ENCODE assay signal across 16 cellular contexts in genomic region chr20:4681971-4682370, GRCh38. TPM values are rescaled to one million over a fixed set of nuclear protein-coding genes. Genes with fewer than 3 reads are reported as not detected.
DNase-seq lines count a peak whose midpoint lies in the region; ATAC-seq, FAIRE-seq and TF ChIP-seq lines count a peak whose summit lies in the region.
"Had no signal": no experiment of that assay in that cellular context is flagged by ENCODE, and none has a peak within 500 bp of the region (broad histone marks: within the 10 kb centered on the region; RNA-seq: fewer than 3 reads in every experiment).

No MANE protein-coding gene starts in this region.

- H3K27me3 Mint-ChIP-seq in astrocyte (ENCODE audit: low read depth, unreplicated experiment) = peaks cover 38% of the 10 kb centered on the region

- intact Hi-C loops in heart left ventricle (cut with DNase I) (no loop called here), Right ventricle myocardium inferior (cut with DNase I) (no loop called here), vagina (cut with DNase I) (no loop called here), sciatic nerve (cut with DNase I) (no loop called here)

- H3K9ac ChIP-seq in astrocyte (ENCODE audit: low read length) = no peak overlapping the region

- no peak overlapping the region for H2AFZ ChIP-seq in astrocyte (ENCODE audit: low read depth, low read length)

- peaks cover 2% of the 10 kb centered on the region for H3K79me2 ChIP-seq in astrocyte (ENCODE audit: insufficient read depth, low read length)

- peaks cover 10% of the 10 kb centered on the region for H3K4me1 Mint-ChIP-seq in astrocyte (ENCODE audit: low read depth, unreplicated experiment)

- no peaks in the 10 kb centered on the region for H3K9me3 Mint-ChIP-seq in astrocyte (ENCODE audit: unreplicated experiment)
- H3K9me3 Mint-ChIP-seq: nephron progenitor cell had no signal

- H3K27me3 ChIP-seq in heart left ventricle (no peaks in the 10 kb centered on the region), astrocyte (ENCODE audit: insufficient read depth, low read length) (peaks cover 2% of the 10 kb centered on the region), vagina (no peaks in the 10 kb centered on the region)

- DNase-seq in heart left ventricle (no peak), Right ventricle myocardium inferior (ENCODE audit: missing footprints) (no peak), astrocyte (ENCODE audit: low read depth) (peak; percentile 34), foreskin fibroblast (peak; percentile 70 to 85), vagina (ENCODE audit: extremely low spot score in 2 of 2) (no peak), sciatic nerve (ENCODE audit: low spot score) (no peak), ecto neural progenitor cell (ENCODE audit: low spot score) (no peak), NCI-H748 (lab: John Stamatoyannopoulos, UW; ENCODE audit: unreplicated experiment) (no peak)
- DNase-seq: AML-193, amniotic stem cell, DMS79, NCI-H187, nephron progenitor cell, SIG-M5 had no signal

- no peak for ATAC-seq in heart left ventricle
- ATAC-seq in Right ventricle myocardium inferior = no peak
- no peak for ATAC-seq in sciatic nerve
- ATAC-seq: esophagus mucosa had no signal

- TF ChIP-seq CTCF in heart left ventricle (IDR thresholded peaks at IDR 0.05) (no peak), astrocyte (IDR thresholded peaks at IDR 0.05; ENCODE audit: insufficient read depth, low read depth, low read length) (no peak), foreskin fibroblast (IDR thresholded peaks at IDR 0.05; ENCODE audit: low read depth, low read length) (no peak), vagina (IDR thresholded peaks at IDR 0.05) (no peak)

- no peak overlapping the region for H3K27ac Mint-ChIP-seq in astrocyte (ENCODE audit: unreplicated experiment)
- H3K27ac Mint-ChIP-seq: nephron progenitor cell had no signal

- 28 to 46% (median 35%) methylated on average over 5 of the region's 5 CpGs for WGBS in heart left ventricle, 4 donors

- no peaks in the 10 kb centered on the region for H4K20me1 ChIP-seq in astrocyte (ENCODE audit: insufficient read depth, low read length)

- no peak overlapping the region for H3K4me2 ChIP-seq in astrocyte (ENCODE audit: low read length)

- H3K4me1 ChIP-seq in heart left ventricle (peaks cover 0 to 26% (median 10%) of the 10 kb centered on the region in 12 donors), astrocyte (ENCODE audit: insufficient read depth, low read length) (peaks cover 6% of the 10 kb centered on the region), vagina (peaks cover 34% of the 10 kb centered on the region)

- H3K4me3 ChIP-seq in heart left ventricle (no peak overlapping the region), astrocyte (ENCODE audit: insufficient read depth, low read depth, low read length) (no peak overlapping the region), foreskin fibroblast (ENCODE audit: low read depth in 1 of 2, low read length in 2 of 2) (no peak overlapping the region), vagina (no peak overlapping the region)

- no peak overlapping the region for H3K4me3 Mint-ChIP-seq in astrocyte (ENCODE audit: unreplicated experiment)
- H3K4me3 Mint-ChIP-seq: nephron progenitor cell had no signal

- H3K9me3 ChIP-seq in heart left ventricle (no peaks in the 10 kb centered on the region), astrocyte (ENCODE audit: insufficient read depth, low read depth, low read length) (no peaks in the 10 kb centered on the region), vagina (no peaks in the 10 kb centered on the region)

- H3K27ac ChIP-seq in heart left ventricle = peak overlapping the region in 10 of 12 donors; percentile 31 to 74 (median 64)
- no peak overlapping the region for H3K27ac ChIP-seq in astrocyte (ENCODE audit: low read depth, low read length)
- H3K27ac ChIP-seq in vagina = peak overlapping the region; percentile 25

- H3K36me3 Mint-ChIP-seq in astrocyte (ENCODE audit: low read depth, unreplicated experiment) = no peaks in the 10 kb centered on the region

- H3K36me3 ChIP-seq in heart left ventricle (no peaks in the 10 kb centered on the region), astrocyte (ENCODE audit: insufficient read depth, low read length) (no peaks in the 10 kb centered on the region), vagina (no peaks in the 10 kb centered on the region)

- TF ChIP-seq POLR2A in heart left ventricle (IDR thresholded peaks at IDR 0.05) (no peak), vagina (IDR thresholded peaks at IDR 0.05) (no peak)

- peak; percentile 9 for FAIRE-seq in astrocyte (lab: Jason Lieb, UNC)
- FAIRE-seq: islet of Langerhans had no signal

RNA-seq across cellular contexts. Expression of gene PRNP, which starts 4.3 kb away (rescaled TPM):
- total RNA-seq in heart left ventricle (100 to 1,000 TPM; 127 to 247 (median 158) TPM), Right ventricle myocardium inferior (124 TPM), astrocyte (108 and 117 TPM in 2 replicates), vagina (130 TPM), sciatic nerve (226 TPM)
- polyA plus RNA-seq in heart left ventricle = 100 to 1,000 TPM in 1 of 2 donors, 10 to 100 TPM in 1; 78.8 to 137 TPM

RNA-seq across cellular contexts. Expression of gene PRND, which starts 39.7 kb away (rescaled TPM):
- total RNA-seq in heart left ventricle = under 1 TPM in 4 of 9 donors, not detected in 5; 0.06 to 0.45 (median 0.25) TPM
- polyA plus RNA-seq in heart left ventricle = not detected
- total RNA-seq in Right ventricle myocardium inferior = not detected
- not detected in 2 replicates for total RNA-seq in astrocyte
- total RNA-seq in vagina = not detected
- total RNA-seq in sciatic nerve = 0.62 TPM
- total RNA-seq: esophagus mucosa had no signal

Comparison
In these comparisons a context has a peak if more than half of its experiments do, and no peak if none do; other contexts are left out.
1. DNase-seq: peak in astrocyte (single experiment) and foreskin fibroblast (2 of 2); none in heart left ventricle (0 of 5), Right ventricle myocardium inferior (single experiment), vagina (0 of 2), sciatic nerve (single experiment), ecto neural progenitor cell (single experiment) and NCI-H748 (single experiment).